Comparison of ENCODE assay signal across 20 cellular contexts in genomic region chr18:3066391-3067079, GRCh38.
A peak's percentile ranks its signal among the peaks of the same experiment; 100 is the strongest.
DNase-seq lines count a peak whose midpoint lies in the region; ATAC-seq and TF ChIP-seq lines count a peak whose summit lies in the region.
"Had no signal": no experiment of that assay in that cellular context is flagged by ENCODE, and none has a peak within 500 bp of the region (broad histone marks: within the 10 kb centered on the region; RNA-seq: fewer than 3 reads in every experiment).

No MANE protein-coding gene starts in this region.

- H3K27me3 ChIP-seq in neutrophil = no peaks in the 10 kb centered on the region
- H3K27me3 ChIP-seq: sigmoid colon, tibial nerve had no signal

- H3K4me3 ChIP-seq in neutrophil (ENCODE audit: low read depth in 1 of 2, low read length in 1 of 2) = no peak overlapping the region
- H3K4me3 ChIP-seq: sigmoid colon, tibial nerve had no signal

- H3K4me3 Mint-ChIP-seq in activated naive CD4-positive, alpha-beta T cell treated with anti-CD3 and anti-CD28 coated beads, Interleukin-2, amount 50 U/mL, for 24 hours = peak overlapping the region; percentile 76
- H3K4me3 Mint-ChIP-seq in central memory CD8-positive, alpha-beta T cell = peak overlapping the region; percentile 24
- H3K4me3 Mint-ChIP-seq: stimulated activated naive B cell treated with anti-CD40 and anti-IgM and Interleukin-4, amounts not matched to agents 10 μg/mL and 1 μg/mL and 100 μg/mL, for 72 hours had no signal

- DNase-seq in activated naive CD4-positive, alpha-beta T cell (lab: John Stamatoyannopoulos, UW) = no peak
- DNase-seq in NCI-H69 (lab: John Stamatoyannopoulos, UW) (peak; percentile 34), activated gamma-delta T cell (lab: John Stamatoyannopoulos, UW) (no peak), SHP77 treated with DMSO at 0.1 percent for 48 hours (lab: John Stamatoyannopoulos, UW) (no peak)
- DNase-seq in central memory CD8-positive, alpha-beta T cell (ENCODE audit: low spot score in 2 of 2) = no peak
- DNase-seq: activated CD4-positive, alpha-beta memory T cell treated with anti-CD3 and anti-CD28 coated beads, Interleukin-2, amount 10 ng/mL, durations not matched to agents 7 days and 5 days; activated effector memory CD4-positive, alpha-beta T cell treated with anti-CD3 and anti-CD28 coated beads, Interleukin-2, amount 50 U/mL, for 16 hours; AML-193; glutamatergic neuron; KG1; NCI-H2029; NCI-H446 treated with DMSO at 0.1 percent for 48 hours; sigmoid colon; stimulated activated naive B cell treated with anti-CD40 and anti-IgM and Interleukin-4, amounts not matched to agents 10 μg/mL and 1 μg/mL and 100 μg/mL, for 72 hours had no signal

- no peak for ATAC-seq in central memory CD8-positive, alpha-beta T cell (replicated peaks; ENCODE audit: extremely low read depth, poor library complexity, severe bottlenecking)
- no peak for ATAC-seq in GM21717 (IDR thresholded peaks at IDR 0.05; ENCODE audit: unreplicated experiment)
- ATAC-seq: stimulated activated naive B cell treated with anti-CD40 and anti-IgM and Interleukin-4, amounts not matched to agents 10 μg/mL and 1 μg/mL and 100 μg/mL, for 72 hours had no signal

- peaks cover 62% of the 10 kb centered on the region for H3K4me1 Mint-ChIP-seq in activated naive CD4-positive, alpha-beta T cell treated with anti-CD3 and anti-CD28 coated beads, Interleukin-2, amount 50 U/mL, for 24 hours
- H3K4me1 Mint-ChIP-seq in central memory CD8-positive, alpha-beta T cell = peaks cover 45% of the 10 kb centered on the region

- peak overlapping the region; percentile 48 for H3K27ac ChIP-seq in neutrophil
- H3K27ac ChIP-seq: parathyroid adenoma, RWPE1, sigmoid colon, tibial nerve had no signal

- no peaks in the 10 kb centered on the region for H3K36me3 ChIP-seq in neutrophil

- no peaks in the 10 kb centered on the region for H3K9me3 ChIP-seq in neutrophil
- H3K9me3 ChIP-seq: sigmoid colon, tibial nerve had no signal

- peak overlapping the region; percentile 46 for H3K27ac Mint-ChIP-seq in activated naive CD4-positive, alpha-beta T cell treated with anti-CD3 and anti-CD28 coated beads, Interleukin-2, amount 50 U/mL, for 24 hours
- H3K27ac Mint-ChIP-seq in central memory CD8-positive, alpha-beta T cell (ENCODE audit: low read depth) = no peak overlapping the region
- H3K27ac Mint-ChIP-seq: activated CD4-positive, alpha-beta memory T cell treated with anti-CD3 and anti-CD28 coated beads, Interleukin-2, amount 10 ng/mL, durations not matched to agents 7 days and 5 days; stimulated activated naive B cell treated with anti-CD40 and anti-IgM and Interleukin-4, amounts not matched to agents 10 μg/mL and 1 μg/mL and 100 μg/mL, for 72 hours had no signal

- no peaks in the 10 kb centered on the region for H3K9me3 Mint-ChIP-seq in activated naive CD4-positive, alpha-beta T cell treated with anti-CD3 and anti-CD28 coated beads, Interleukin-2, amount 50 U/mL, for 24 hours
- H3K9me3 Mint-ChIP-seq in central memory CD8-positive, alpha-beta T cell = no peaks in the 10 kb centered on the region
- H3K9me3 Mint-ChIP-seq: activated CD4-positive, alpha-beta memory T cell treated with anti-CD3 and anti-CD28 coated beads, Interleukin-2, amount 10 ng/mL, durations not matched to agents 7 days and 5 days; stimulated activated naive B cell treated with anti-CD40 and anti-IgM and Interleukin-4, amounts not matched to agents 10 μg/mL and 1 μg/mL and 100 μg/mL, for 72 hours had no signal

- H3K27me3 Mint-ChIP-seq in activated naive CD4-positive, alpha-beta T cell treated with anti-CD3 and anti-CD28 coated beads, Interleukin-2, amount 50 U/mL, for 24 hours = no peaks in the 10 kb centered on the region
- H3K27me3 Mint-ChIP-seq in central memory CD8-positive, alpha-beta T cell = no peaks in the 10 kb centered on the region
- H3K27me3 Mint-ChIP-seq: activated CD4-positive, alpha-beta memory T cell treated with anti-CD3 and anti-CD28 coated beads, Interleukin-2, amount 10 ng/mL, durations not matched to agents 7 days and 5 days; stimulated activated naive B cell treated with anti-CD40 and anti-IgM and Interleukin-4, amounts not matched to agents 10 μg/mL and 1 μg/mL and 100 μg/mL, for 72 hours had no signal

- peaks cover 2% of the 10 kb centered on the region for H3K36me3 Mint-ChIP-seq in activated naive CD4-positive, alpha-beta T cell treated with anti-CD3 and anti-CD28 coated beads, Interleukin-2, amount 50 U/mL, for 24 hours
- peaks cover 8% of the 10 kb centered on the region for H3K36me3 Mint-ChIP-seq in central memory CD8-positive, alpha-beta T cell (ENCODE audit: insufficient read depth)

- H3K4me1 ChIP-seq in neutrophil (ENCODE audit: control insufficient read depth in 1 of 2, insufficient read depth in 1 of 2, low read depth in 1 of 2, low read length in 1 of 2) = peaks cover 25 to 43% of the 10 kb centered on the region in 2 experiments
- H3K4me1 ChIP-seq: parathyroid adenoma had no signal

- TF ChIP-seq CTCF in neutrophil (IDR thresholded peaks at IDR 0.05) = no peak
